ENCODE assay signal across 8 cellular contexts in the genomic region with DNA sequence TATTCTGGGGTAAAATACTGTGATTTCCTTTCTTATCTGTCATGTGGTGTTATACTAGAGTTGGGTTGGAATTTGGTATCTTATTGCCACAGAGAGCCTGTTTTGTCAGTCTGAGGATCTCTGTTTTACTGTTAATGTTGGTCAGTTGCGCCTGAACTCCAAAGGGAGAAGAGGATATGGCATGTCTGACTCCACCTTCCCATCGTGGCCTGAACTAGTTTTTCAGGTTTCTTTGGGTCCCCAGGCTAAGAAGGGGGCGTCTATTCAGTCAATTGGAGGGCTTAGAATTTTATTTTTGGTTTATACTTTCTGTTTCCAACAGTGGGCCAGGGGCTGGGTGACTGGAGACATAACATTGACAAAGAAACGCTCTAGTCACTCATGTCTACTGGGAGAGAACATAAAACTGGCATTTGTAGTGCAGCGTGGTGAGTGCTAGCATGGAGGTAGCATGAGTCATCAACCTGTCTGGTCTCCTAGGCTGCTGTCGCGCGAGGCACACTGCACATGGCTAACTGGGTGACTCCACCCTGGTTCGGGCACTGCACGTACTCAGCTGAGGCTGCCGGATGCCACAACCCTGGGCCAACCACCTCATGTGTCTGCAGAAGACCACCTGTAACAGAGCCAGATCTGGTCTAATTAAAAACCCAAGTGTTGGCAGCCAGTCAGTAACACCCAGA.
DNase-seq lines count a peak whose midpoint lies in the region; ATAC-seq and TF ChIP-seq lines count a peak whose summit lies in the region.

No MANE protein-coding gene starts in this region.

- ATAC-seq in GM18909 (IDR thresholded peaks at IDR 0.05; ENCODE audit: poor library complexity, unreplicated experiment) (peak; percentile 95), HG02885 (IDR thresholded peaks at IDR 0.05; ENCODE audit: poor library complexity, unreplicated experiment) (no peak), GM19023 (IDR thresholded peaks at IDR 0.05; ENCODE audit: unreplicated experiment) (no peak)

- H3K36me3 ChIP-seq in ovary = no peaks in the 10 kb centered on the region

- DNase-seq in HT1080 (ENCODE audit: low read depth) (peak; percentile 67), renal cortical epithelial cell (ENCODE audit: low read depth) (peak; percentile 92), ovary (no peak), NCI-H1105 (lab: John Stamatoyannopoulos, UW) (no peak)

- intact Hi-C loops in ovary (cut with DNase I) = no loop called here

- H3K4me3 ChIP-seq in ovary = no peak overlapping the region

- H3K27me3 ChIP-seq in ovary = no peaks in the 10 kb centered on the region

- no peak for TF ChIP-seq CTCF in ovary (IDR thresholded peaks at IDR 0.05)

- no peaks in the 10 kb centered on the region for H3K9me3 ChIP-seq in ovary

- TF ChIP-seq EP300 in ovary (IDR thresholded peaks at IDR 0.05) = no peak

- H3K4me1 ChIP-seq in ovary (ENCODE audit: insufficient read depth) = no peaks in the 10 kb centered on the region

- TF ChIP-seq POLR2A in ovary (IDR thresholded peaks at IDR 0.05) = no peak

- 75 to 80% (median 78%) methylated on average over 11 of the region's 11 CpGs for WGBS in ovary, 3 donors

- H3K27ac ChIP-seq in angular gyrus (ENCODE audit: low read depth, low read length) = peak overlapping the region; percentile 34
- H3K27ac ChIP-seq in ovary = no peak overlapping the region

Comparison
In these comparisons a context has a peak if more than half of its experiments do, and no peak if none do; other contexts are left out.
1. DNase-seq: peak in HT1080 (single experiment) and renal cortical epithelial cell (single experiment); none in ovary (0 of 5) and NCI-H1105 (single experiment).